In the genomic region with DNA sequence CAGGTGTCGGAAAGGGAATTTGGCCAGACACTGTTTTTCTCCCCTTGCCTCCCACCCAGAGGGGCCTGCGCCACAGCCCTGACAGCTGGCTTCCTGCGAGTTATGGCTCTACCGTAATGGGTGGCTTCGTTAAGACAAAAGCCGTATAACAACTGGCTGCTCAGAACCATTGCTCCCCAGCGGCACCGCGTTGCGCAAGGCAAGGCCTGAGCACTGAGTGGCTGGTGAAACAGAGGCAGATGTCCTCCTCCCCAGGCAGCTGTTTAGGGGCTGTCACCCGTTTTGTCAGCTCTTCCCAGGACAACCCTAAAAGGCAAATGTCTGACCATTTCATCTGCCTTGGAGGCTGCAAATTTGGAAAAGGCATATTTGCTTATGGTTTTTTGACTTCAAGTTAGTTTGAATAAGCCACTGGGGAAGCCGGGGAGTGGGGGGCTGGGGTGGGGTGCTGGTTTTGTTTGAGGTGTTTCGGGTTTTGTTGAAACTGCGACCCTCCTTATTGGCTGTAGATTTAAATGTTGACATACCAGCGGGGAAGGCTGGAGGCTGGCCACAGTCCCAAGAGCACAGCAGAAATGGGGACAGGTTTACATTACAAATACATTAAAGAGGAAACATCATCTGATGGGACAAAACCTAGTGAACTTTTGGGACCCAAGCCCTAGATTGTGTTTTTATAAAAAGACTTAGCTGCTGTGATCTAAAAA, we compare ENCODE assay signal across 8 cellular contexts. TPM values are rescaled to one million over a fixed set of nuclear protein-coding genes. Genes with fewer than 3 reads are reported as not detected.
DNase-seq lines count a peak whose midpoint lies in the region; ATAC-seq and TF ChIP-seq lines count a peak whose summit lies in the region.

No MANE protein-coding gene starts in this region.

- WGBS in upper lobe of left lung, 2 donors, result 31 to 59% methylated on average over 13 to 15 of the region's 15 CpGs

- no peaks in the 10 kb centered on the region for H3K79me2 ChIP-seq in OCI-LY1 (ENCODE audit: insufficient read depth, low read length)

- H3K4me1 ChIP-seq in OCI-LY1 (ENCODE audit: insufficient read depth, low read length, severe bottlenecking) (peaks cover 46% of the 10 kb centered on the region), upper lobe of left lung (peaks cover 24 to 48% (median 38%) of the 10 kb centered on the region in 4 donors)

- no peaks in the 10 kb centered on the region for H3K9me3 ChIP-seq in OCI-LY1 (ENCODE audit: low read length)
- no peaks in the 10 kb centered on the region for H3K9me3 ChIP-seq in upper lobe of left lung

- peak overlapping the region; percentile 81 for H3K4me2 ChIP-seq in OCI-LY1 (ENCODE audit: low read length)

- H3K36me3 ChIP-seq in OCI-LY1 (ENCODE audit: insufficient read depth, low read length), result no peaks in the 10 kb centered on the region; the same call in 1 of the 2 replicates
- H3K36me3 ChIP-seq in upper lobe of left lung, result peaks cover 0 to 2% (median 0%) of the 10 kb centered on the region in 4 donors

- TF ChIP-seq CTCF in GM20000 (IDR thresholded peaks at IDR 0.05; ENCODE audit: extremely low read depth, missing control alignments), result no peak
- TF ChIP-seq CTCF in OCI-LY1 (IDR thresholded peaks at IDR 0.05; ENCODE audit: low read length), result no peak
- no peak for TF ChIP-seq CTCF in upper lobe of left lung (IDR thresholded peaks at IDR 0.05)

- DNase-seq in GM20000 (ENCODE audit: low spot score), result peak; percentile 51
- DNase-seq in midbrain (lab: John Stamatoyannopoulos, UW), result peak; percentile 51
- DNase-seq in upper lobe of left lung, result peak in 1 of 2 donors; percentile 36
- DNase-seq in Kasumi-1 (lab: John Stamatoyannopoulos, UW), result no peak
- no peak for DNase-seq in posterior vena cava (ENCODE audit: low spot score)
- no peak for DNase-seq in NCI-H226

- no peaks in the 10 kb centered on the region for H3K9me2 ChIP-seq in OCI-LY1 (ENCODE audit: low read depth, low read length)

- intact Hi-C loops in posterior vena cava (cut with DNase I), result no loop called here

- H3K27me3 ChIP-seq in OCI-LY1 (ENCODE audit: insufficient read depth, low read length) (no peaks in the 10 kb centered on the region), upper lobe of left lung (peaks cover 0 to 17% (median 6%) of the 10 kb centered on the region in 4 donors)

- no peak for TF ChIP-seq POLR2A in upper lobe of left lung (IDR thresholded peaks at IDR 0.05)

- no peaks in the 10 kb centered on the region for H4K20me1 ChIP-seq in OCI-LY1 (ENCODE audit: insufficient read depth, low read length)

- TF ChIP-seq EP300 in upper lobe of left lung (IDR thresholded peaks at IDR 0.05), result no peak

- no peaks in the 10 kb centered on the region for H3F3A ChIP-seq in OCI-LY1 (ENCODE audit: insufficient read depth, low read length)

- peak overlapping the region; percentile 86 for H3K27ac ChIP-seq in OCI-LY1 (ENCODE audit: low read depth, low read length, poor library complexity, severe bottlenecking)
- peak overlapping the region; percentile 92 for H3K27ac ChIP-seq in angular gyrus (ENCODE audit: low read depth, low read length)
- H3K27ac ChIP-seq in upper lobe of left lung, result peak overlapping the region; percentile 82 to 90 (median 87)

- H3K9ac ChIP-seq in OCI-LY1 (ENCODE audit: low read length), result peak overlapping the region; percentile 95

- H2AFZ ChIP-seq in OCI-LY1 (ENCODE audit: low read length), result no peak overlapping the region

- peak in 1 of 2 donors; percentile 40 for ATAC-seq in upper lobe of left lung (ENCODE audit: low FRiP score in 2 of 2)

- H3K4me3 ChIP-seq in OCI-LY1 (ENCODE audit: low read depth, low read length, poor library complexity, severe bottlenecking) (peak overlapping the region; percentile 79), upper lobe of left lung (peak overlapping the region in 2 of 4 donors; percentile 55 to 74)

RNA-seq across cellular contexts. Expression of a gene that starts 0.7 kb away (rescaled TPM):
- 100 to 1,000 TPM in 5 of 6 donors, 10 to 100 TPM in 1; 62.9 to 532 (median 159) TPM for total RNA-seq in upper lobe of left lung
- 1 to 10 TPM; 2.4 to 4.5 TPM for total RNA-seq in posterior vena cava

Comparison
In these comparisons a context has a peak if more than half of its experiments do, and no peak if none do; other contexts are left out.
1. DNase-seq: peak in GM20000 (single experiment) and midbrain (single experiment); none in Kasumi-1 (0 of 2), posterior vena cava (single experiment) and NCI-H226 (single experiment).
2. RNA of a gene that starts 0.7 kb away (total RNA-seq): 62.9 to 532 TPM in upper lobe of left lung; 2.4 to 4.5 TPM in posterior vena cava; every median in the first group is over 10 times any median in the second.
3. Peak in every context shown above with its lines, with median percentiles within 50 percentile points of each other: H3K27ac ChIP-seq.